In the genomic region with DNA sequence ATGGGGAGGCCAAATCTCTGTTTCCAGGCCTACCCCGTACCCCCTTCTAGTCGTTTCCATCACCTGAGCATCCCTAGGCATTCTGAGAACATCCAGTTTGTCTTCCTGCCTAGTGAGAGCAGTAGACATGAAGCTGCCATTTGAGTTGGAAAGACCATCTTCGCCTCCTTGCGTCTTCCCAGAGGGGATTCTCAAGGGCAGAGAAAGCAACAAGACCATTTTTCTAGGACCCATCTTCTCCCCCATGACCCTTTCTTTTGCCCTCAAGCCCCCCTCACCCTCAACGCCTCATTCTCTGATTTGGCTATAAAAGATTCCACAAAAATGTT, we compare ENCODE assay signal across 8 cellular contexts.
DNase-seq lines count a peak whose midpoint lies in the region; ATAC-seq, FAIRE-seq and TF ChIP-seq lines count a peak whose summit lies in the region.

No MANE protein-coding gene starts in this region.

- no peaks in the 10 kb centered on the region for H3K9me3 Mint-ChIP-seq in astrocyte (ENCODE audit: unreplicated experiment)

- peak overlapping the region; percentile 80 for H3K4me2 ChIP-seq in astrocyte (ENCODE audit: low read length)

- POLR2A ChIA-PET in RWPE1 (lab: Yijun Ruan, JAX; ENCODE audit: low non-redundant PET): no interaction called here

- TF ChIP-seq CTCF in heart left ventricle (IDR thresholded peaks at IDR 0.05) (no peak), astrocyte (IDR thresholded peaks at IDR 0.05; ENCODE audit: insufficient read depth, low read depth, low read length) (no peak), RWPE1 (conservative IDR thresholded peaks at IDR 0.05; ENCODE audit: low read depth) (no peak)

- no peak for ATAC-seq in heart left ventricle

- H3K36me3 ChIP-seq in heart left ventricle: peaks cover 0 to 8% (median 4%) of the 10 kb centered on the region in 9 donors
- no peaks in the 10 kb centered on the region for H3K36me3 ChIP-seq in astrocyte (ENCODE audit: insufficient read depth, low read length)
- peaks cover 0 to 9% of the 10 kb centered on the region in 2 donors for H3K36me3 ChIP-seq in muscle layer of duodenum (ENCODE audit: control insufficient read depth in 1 of 2, insufficient read depth in 2 of 2, low read length in 2 of 2)
- H3K36me3 ChIP-seq in urinary bladder (ENCODE audit: insufficient read depth): no peaks in the 10 kb centered on the region
- no peaks in the 10 kb centered on the region for H3K36me3 ChIP-seq in MG63

- H2AFZ ChIP-seq in astrocyte (ENCODE audit: low read depth, low read length): no peak overlapping the region

- H3K27me3 ChIP-seq in heart left ventricle (no peaks in the 10 kb centered on the region), astrocyte (ENCODE audit: insufficient read depth, low read length) (no peaks in the 10 kb centered on the region), muscle layer of duodenum (ENCODE audit: low read depth, low read length) (no peaks in the 10 kb centered on the region), MG63 (no peaks in the 10 kb centered on the region)

- 91 to 97% (median 95%) methylated on average over 5 of the region's 5 CpGs for WGBS in heart left ventricle, 4 donors
- 90% methylated on average over 5 of the region's 5 CpGs for WGBS in urinary bladder

- peak overlapping the region; percentile 78 for H3K9ac ChIP-seq in astrocyte (ENCODE audit: low read length)

- H3K4me1 ChIP-seq in heart left ventricle: peaks cover under 1 to 87% (median 37%) of the 10 kb centered on the region in 12 donors
- peaks cover 44% of the 10 kb centered on the region for H3K4me1 ChIP-seq in astrocyte (ENCODE audit: insufficient read depth, low read length)
- peaks cover 9 to 22% of the 10 kb centered on the region in 2 donors for H3K4me1 ChIP-seq in muscle layer of duodenum (ENCODE audit: control insufficient read depth in 1 of 2, insufficient read depth in 2 of 2, low read length in 2 of 2)
- H3K4me1 ChIP-seq in urinary bladder (ENCODE audit: insufficient read depth): peaks cover 1% of the 10 kb centered on the region

- no peaks in the 10 kb centered on the region for H3K9me3 ChIP-seq in heart left ventricle
- no peaks in the 10 kb centered on the region for H3K9me3 ChIP-seq in astrocyte (ENCODE audit: insufficient read depth, low read depth, low read length)
- H3K9me3 ChIP-seq in muscle layer of duodenum (ENCODE audit: control insufficient read depth in 1 of 2, low read length in 2 of 2): no peaks in the 10 kb centered on the region
- no peaks in the 10 kb centered on the region for H3K9me3 ChIP-seq in MG63

- CTCF ChIA-PET in RWPE1 (lab: Yijun Ruan, JAX): no interaction called here

- no peak for TF ChIP-seq POLR2A in heart left ventricle (IDR thresholded peaks at IDR 0.05)

- intact Hi-C loops in heart left ventricle (cut with DNase I): no loop called here
- intact Hi-C loops in cardiac septum (cut with DNase I): no loop called here

- H4K20me1 ChIP-seq in astrocyte (ENCODE audit: insufficient read depth, low read length): no peaks in the 10 kb centered on the region

- peak overlapping the region; percentile 100 for H3K27ac Mint-ChIP-seq in astrocyte (ENCODE audit: unreplicated experiment)

- no peak for FAIRE-seq in astrocyte (lab: Jason Lieb, UNC)

- H3K27ac ChIP-seq in heart left ventricle (peak overlapping the region in 10 of 12 donors; percentile 48 to 92 (median 72)), astrocyte (ENCODE audit: low read depth, low read length) (peak overlapping the region; percentile 95), muscle layer of duodenum (ENCODE audit: low read length) (peak overlapping the region; percentile 67), urinary bladder (ENCODE audit: low read depth) (peak overlapping the region; percentile 16), RWPE1 (no peak overlapping the region)

- H3K27me3 Mint-ChIP-seq in astrocyte (ENCODE audit: low read depth, unreplicated experiment): no peaks in the 10 kb centered on the region

- H3K4me3 ChIP-seq in heart left ventricle (peak overlapping the region in 2 of 12 donors; percentile 14 to 23), astrocyte (ENCODE audit: insufficient read depth, low read depth, low read length) (peak overlapping the region; percentile 34), muscle layer of duodenum (ENCODE audit: low read depth in 1 of 2, low read length in 2 of 2) (peak overlapping the region in 1 of 2 donors; percentile 12), urinary bladder (ENCODE audit: low read depth, low read length) (no peak overlapping the region), MG63 (no peak overlapping the region)

- no peaks in the 10 kb centered on the region for H3K79me2 ChIP-seq in astrocyte (ENCODE audit: insufficient read depth, low read length)

- H3K4me1 Mint-ChIP-seq in astrocyte (ENCODE audit: low read depth, unreplicated experiment): peaks cover 88% of the 10 kb centered on the region

- DNase-seq in heart left ventricle: no peak
- no peak for DNase-seq in cardiac septum (ENCODE audit: low spot score)
- no peak for DNase-seq in astrocyte (ENCODE audit: low read depth)
- no peak for DNase-seq in ureter (ENCODE audit: low spot score)
- no peak for DNase-seq in RWPE1 (ENCODE audit: low spot score)
- no peak for DNase-seq in MG63

- H3K36me3 Mint-ChIP-seq in astrocyte (ENCODE audit: low read depth, unreplicated experiment): peaks cover 1% of the 10 kb centered on the region

- H3K4me3 Mint-ChIP-seq in astrocyte (ENCODE audit: unreplicated experiment): peak overlapping the region; percentile 84
